In genomic region chr19:44741841-44742352, GRCh38 we compare ENCODE assay signal across 8 cellular contexts. TPM values are rescaled to one million over a fixed set of nuclear protein-coding genes. Genes with fewer than 3 reads are reported as not detected.
DNase-seq lines count a peak whose midpoint lies in the region; ATAC-seq and TF ChIP-seq lines count a peak whose summit lies in the region.

No MANE protein-coding gene starts in this region.

- H3K4me3 Mint-ChIP-seq in Caco-2 (ENCODE audit: unreplicated experiment), result peak overlapping the region; percentile 44
- no peak overlapping the region for H3K4me3 Mint-ChIP-seq in activated T-helper 2 cell treated with anti-CD3 and anti-CD28 coated beads, Interferon-gamma antibody, Interleukin-2, Interleukin-4, amounts not matched to agents 10 μg/mL and 5 μg/mL and 100 μg/mL, durations not matched to agents 14 hours and 24 hours and 36 hours (ENCODE audit: low read depth)

- H3K36me3 Mint-ChIP-seq in Caco-2 (ENCODE audit: insufficient read depth, unreplicated experiment), result peaks cover 15% of the 10 kb centered on the region
- H3K36me3 Mint-ChIP-seq in activated T-helper 2 cell treated with anti-CD3 and anti-CD28 coated beads, Interferon-gamma antibody, Interleukin-2, Interleukin-4, amounts not matched to agents 10 μg/mL and 5 μg/mL and 100 μg/mL, durations not matched to agents 14 hours and 24 hours and 36 hours (ENCODE audit: low read depth), result no peaks in the 10 kb centered on the region

- H3K9me3 Mint-ChIP-seq in Caco-2 (ENCODE audit: unreplicated experiment), result no peaks in the 10 kb centered on the region
- no peaks in the 10 kb centered on the region for H3K9me3 Mint-ChIP-seq in activated T-helper 2 cell treated with anti-CD3 and anti-CD28 coated beads, Interferon-gamma antibody, Interleukin-2, Interleukin-4, amounts not matched to agents 10 μg/mL and 5 μg/mL and 100 μg/mL, durations not matched to agents 14 hours and 24 hours and 36 hours

- H3K4me1 ChIP-seq in Caco-2, result peaks cover 66% of the 10 kb centered on the region
- H3K4me1 ChIP-seq in esophagus squamous epithelium, result peaks cover 63 to 100% (median 65%) of the 10 kb centered on the region in 3 donors
- H3K4me1 ChIP-seq in mucosa of stomach (ENCODE audit: control insufficient read depth, insufficient read depth, low read length), result peaks cover 74% of the 10 kb centered on the region
- H3K4me1 ChIP-seq in uterus, result peaks cover 7% of the 10 kb centered on the region in 2 donors

- 6 to 22% methylated on average over 1 to 5 of the region's 13 CpGs for WGBS in esophagus squamous epithelium, 2 donors

- no peaks in the 10 kb centered on the region for H3K27me3 ChIP-seq in Caco-2 (replicated peaks; ENCODE audit: control insufficient read depth, insufficient read depth, low read length)
- H3K27me3 ChIP-seq in esophagus squamous epithelium, result no peaks in the 10 kb centered on the region
- no peaks in the 10 kb centered on the region for H3K27me3 ChIP-seq in mucosa of stomach (ENCODE audit: control insufficient read depth, insufficient read depth, low read length)
- no peaks in the 10 kb centered on the region for H3K27me3 ChIP-seq in uterus

- peak overlapping the region; percentile 51 for H3K9ac ChIP-seq in mucosa of stomach (ENCODE audit: low read length)

- H3K4me1 Mint-ChIP-seq in Caco-2 (ENCODE audit: low read depth, unreplicated experiment), result peaks cover 31% of the 10 kb centered on the region
- peaks cover 23% of the 10 kb centered on the region for H3K4me1 Mint-ChIP-seq in activated T-helper 2 cell treated with anti-CD3 and anti-CD28 coated beads, Interferon-gamma antibody, Interleukin-2, Interleukin-4, amounts not matched to agents 10 μg/mL and 5 μg/mL and 100 μg/mL, durations not matched to agents 14 hours and 24 hours and 36 hours (ENCODE audit: low read depth)

- CTCF ChIA-PET in Caco-2 (lab: Charles Lee), result interaction anchor here (2.5 kb wide), 1 partner anchor 18 kb away, joined by 9 read pairs; no protein-coding TSS in a partner anchor

- H3K27me3 Mint-ChIP-seq in Caco-2 (ENCODE audit: insufficient read depth, unreplicated experiment), result no peaks in the 10 kb centered on the region
- peaks cover 4% of the 10 kb centered on the region for H3K27me3 Mint-ChIP-seq in activated T-helper 2 cell treated with anti-CD3 and anti-CD28 coated beads, Interferon-gamma antibody, Interleukin-2, Interleukin-4, amounts not matched to agents 10 μg/mL and 5 μg/mL and 100 μg/mL, durations not matched to agents 14 hours and 24 hours and 36 hours (ENCODE audit: low read depth)

- H3K4me3 ChIP-seq in Caco-2 (ENCODE audit: low read depth, low read length) (no peak overlapping the region), esophagus squamous epithelium (peak overlapping the region in 2 of 4 donors; percentile 10 to 30), mucosa of stomach (ENCODE audit: low read length) (no peak overlapping the region), uterus (no peak overlapping the region)

- H3K27ac Mint-ChIP-seq in Caco-2 (ENCODE audit: unreplicated experiment), result peak overlapping the region; percentile 97
- H3K27ac Mint-ChIP-seq in activated T-helper 2 cell treated with anti-CD3 and anti-CD28 coated beads, Interferon-gamma antibody, Interleukin-2, Interleukin-4, amounts not matched to agents 10 μg/mL and 5 μg/mL and 100 μg/mL, durations not matched to agents 14 hours and 24 hours and 36 hours, result no peak overlapping the region

- peak in 3 of 4 donors; percentile 32 to 37 (median 32) for TF ChIP-seq POLR2A in esophagus squamous epithelium (IDR thresholded peaks at IDR 0.05)
- TF ChIP-seq POLR2A in uterus (IDR thresholded peaks at IDR 0.05), result peak in 1 of 2 donors; percentile 26

- no peak for ATAC-seq in GM18868 (IDR thresholded peaks at IDR 0.05; ENCODE audit: unreplicated experiment)

- no peaks in the 10 kb centered on the region for H3K36me3 ChIP-seq in Caco-2 (ENCODE audit: control insufficient read depth, insufficient read depth, low read length)
- no peaks in the 10 kb centered on the region for H3K36me3 ChIP-seq in esophagus squamous epithelium
- H3K36me3 ChIP-seq in mucosa of stomach (ENCODE audit: control insufficient read depth, insufficient read depth, low read length), result no peaks in the 10 kb centered on the region
- H3K36me3 ChIP-seq in uterus, result no peaks in the 10 kb centered on the region

- H3K27ac ChIP-seq in esophagus squamous epithelium (peak overlapping the region; percentile 87 to 100 (median 97)), uterus (peak overlapping the region; percentile 85 to 90)

- intact Hi-C loops in Caco-2 (cut with micrococcal nuclease; ENCODE audit: unreplicated experiment) (loop anchor here (1.0 kb wide), 1 partner anchor 18 kb away; no protein-coding TSS in a partner anchor), esophagus squamous epithelium (cut with DNase I) (no loop called here), uterus (cut with DNase I; ENCODE audit: low total_unique reads) (no loop called here)
- intact Hi-C loops in activated T-helper 2 cell treated with anti-CD3 and anti-CD28 coated beads, Interferon-gamma antibody, Interleukin-2, Interleukin-4, amounts not matched to agents 10 μg/mL and 5 μg/mL and 100 μg/mL, durations not matched to agents 14 hours and 24 hours and 36 hours (cut with micrococcal nuclease), result no loop called here

- POLR2A ChIA-PET in Caco-2 (lab: Charles Lee), result interaction anchor here (0.5 to 0.6 kb wide), 3 partner anchors 85 to 104 kb away, joined by 3 read pairs; partner anchors contain the start of gene NECTIN2

- DNase-seq in Caco-2 (peak; percentile 82 to 87), KG1 (lab: John Stamatoyannopoulos, UW) (peak; percentile 48), SW 1271 (lab: John Stamatoyannopoulos, UW) (peak; percentile 85 to 93), esophagus squamous epithelium (lab: John Stamatoyannopoulos, UW) (peak; percentile 65), uterus (peak; percentile 99)
- no peak for DNase-seq in activated T-helper 2 cell treated with anti-CD3 and anti-CD28 coated beads, Interferon-gamma antibody, Interleukin-2, Interleukin-4, amounts not matched to agents 10 μg/mL and 5 μg/mL and 100 μg/mL, durations not matched to agents 14 hours and 24 hours and 36 hours (ENCODE audit: low spot score)

- no peak for TF ChIP-seq CTCF in Caco-2 (IDR thresholded peaks at IDR 0.05; ENCODE audit: insufficient read depth in 1 of 2, low read depth in 1 of 2, low read length in 1 of 2, severe bottlenecking in 1 of 2, unreplicated experiment in 1 of 2)
- TF ChIP-seq CTCF in esophagus squamous epithelium (IDR thresholded peaks at IDR 0.05), result peak in 1 of 6 experiments; percentile 8
- no peak for TF ChIP-seq CTCF in uterus (IDR thresholded peaks at IDR 0.05)

- BruUV-seq in Caco-2 (replicated peaks; lab: Mats Ljungman, UMichigan), result no TSS peak

- H3K9me3 ChIP-seq in Caco-2, result no peaks in the 10 kb centered on the region
- H3K9me3 ChIP-seq in esophagus squamous epithelium, result no peaks in the 10 kb centered on the region
- no peaks in the 10 kb centered on the region for H3K9me3 ChIP-seq in mucosa of stomach (ENCODE audit: control insufficient read depth, low read length)
- H3K9me3 ChIP-seq in uterus, result no peaks in the 10 kb centered on the region

RNA-seq across cellular contexts. Expression of gene BCL3, which starts 6.6 kb away (rescaled TPM):
- total RNA-seq in Caco-2 (2022) (15.5 and 21.3 TPM in 2 replicates), esophagus squamous epithelium (10 to 100 TPM; 26.6 to 88.9 (median 51.4) TPM), uterus (10 to 100 TPM in 2 of 4 donors, 1 to 10 TPM in 2; 3.2 to 58.8 (median 11.9) TPM)
- 83.5 and 85.2 TPM in 2 replicates for total RNA-seq in activated T-helper 2 cell treated with anti-CD3 and anti-CD28 coated beads, Interferon-gamma antibody, Interleukin-2, Interleukin-4, amounts not matched to agents 10 μg/mL and 5 μg/mL and 100 μg/mL, durations not matched to agents 14 hours and 24 hours and 36 hours

RNA-seq across cellular contexts. Expression of gene CBLC, which starts 35.8 kb away (rescaled TPM):
- total RNA-seq in Caco-2 (2022), result 42.3 and 43.6 TPM in 2 replicates
- total RNA-seq in esophagus squamous epithelium, result 10 to 100 TPM; 26.9 to 75.7 (median 49.1) TPM
- 1 to 10 TPM in 1 of 4 donors, under 1 TPM in 1, not detected in 2; 0.29 to 5.8 TPM for total RNA-seq in uterus
- not detected in 2 replicates for total RNA-seq in activated T-helper 2 cell treated with anti-CD3 and anti-CD28 coated beads, Interferon-gamma antibody, Interleukin-2, Interleukin-4, amounts not matched to agents 10 μg/mL and 5 μg/mL and 100 μg/mL, durations not matched to agents 14 hours and 24 hours and 36 hours

RNA-seq across cellular contexts. Expression of gene CEACAM16, which starts 42.9 kb away (rescaled TPM):
- total RNA-seq in Caco-2 (2022), result not detected in 2 replicates
- not detected for total RNA-seq in esophagus squamous epithelium
- not detected for total RNA-seq in uterus
- total RNA-seq in activated T-helper 2 cell treated with anti-CD3 and anti-CD28 coated beads, Interferon-gamma antibody, Interleukin-2, Interleukin-4, amounts not matched to agents 10 μg/mL and 5 μg/mL and 100 μg/mL, durations not matched to agents 14 hours and 24 hours and 36 hours, result not detected in 2 replicates
